Comparison of ENCODE assay signal across 12 cellular contexts in genomic region chr9:130660683-130661460, GRCh38. TPM values are rescaled to one million over a fixed set of nuclear protein-coding genes. Genes with fewer than 3 reads are reported as not detected.
DNase-seq lines count a peak whose midpoint lies in the region; ATAC-seq and TF ChIP-seq lines count a peak whose summit lies in the region.
"Had no signal": no experiment of that assay in that cellular context is flagged by ENCODE, and none has a peak within 500 bp of the region (broad histone marks: within the 10 kb centered on the region; RNA-seq: fewer than 3 reads in every experiment).

No MANE protein-coding gene starts in this region.

- H2BK15ac ChIP-seq in neuronal stem cell (ENCODE audit: low read length), result peak overlapping the region; percentile 94

- no peak overlapping the region for H3K4ac ChIP-seq in neuronal stem cell (ENCODE audit: low read length)

- H3K4me1 ChIP-seq in esophagus muscularis mucosa, result peaks cover 58 to 68% (median 68%) of the 10 kb centered on the region in 4 donors
- H3K4me1 ChIP-seq in neuronal stem cell (ENCODE audit: control insufficient read depth in 2 of 2, insufficient read depth in 1 of 2, low read depth in 1 of 2, low read length in 2 of 2), result peaks cover 7 to 20% of the 10 kb centered on the region in 2 donors

- no peak overlapping the region for H4K91ac ChIP-seq in neuronal stem cell (ENCODE audit: low read depth, low read length, poor library complexity)

- H2AK5ac ChIP-seq in neuronal stem cell (ENCODE audit: low read depth, low read length), result peak overlapping the region; percentile 96

- no peak overlapping the region for H3K14ac ChIP-seq in neuronal stem cell (ENCODE audit: low read length)

- DNase-seq in AG09309 (ENCODE audit: low read depth) (no peak), M059J (ENCODE audit: low read depth) (peak; percentile 20), esophagus muscularis mucosa (ENCODE audit: extremely low spot score) (no peak), neuronal stem cell (ENCODE audit: low spot score) (no peak), lower leg skin (ENCODE audit: low spot score in 2 of 2) (no peak), NCI-H2107 treated with DMSO at 0.1 percent for 48 hours (lab: John Stamatoyannopoulos, UW; ENCODE audit: unreplicated experiment) (no peak)
- DNase-seq: activated T-cell treated with anti-CD3 and anti-CD28 coated beads, Interleukin-2, amount 50 U/mL, for 24 hours; DND-41; foreskin melanocyte had no signal

- intact Hi-C loops in esophagus muscularis mucosa (cut with DNase I), result no loop called here
- intact Hi-C loops in lower leg skin (cut with DNase I; ENCODE audit: low total_unique reads), result no loop called here

- H3K4me3 ChIP-seq in AG09309 (ENCODE audit: control insufficient read depth, low read depth, low read length), result peak overlapping the region; percentile 5
- H3K4me3 ChIP-seq in esophagus muscularis mucosa, result peak overlapping the region; percentile 42 to 58 (median 48)
- H3K4me3 ChIP-seq in neuronal stem cell (ENCODE audit: low read length in 2 of 2), result peak overlapping the region; percentile 34 to 70
- H3K4me3 ChIP-seq in lower leg skin (ENCODE audit: low read depth, poor library complexity, severe bottlenecking), result no peak overlapping the region
- H3K4me3 ChIP-seq: K562 had no signal

- H2BK120ac ChIP-seq in neuronal stem cell (ENCODE audit: low read depth, low read length), result peak overlapping the region; percentile 61

- H3K4me2 ChIP-seq in neuronal stem cell (ENCODE audit: insufficient read depth, low read length, poor library complexity, severe bottlenecking), result peak overlapping the region; percentile 89

- no peaks in the 10 kb centered on the region for H3K79me1 ChIP-seq in neuronal stem cell (ENCODE audit: low read depth, low read length)

- no peak overlapping the region for H2BK5ac ChIP-seq in neuronal stem cell (ENCODE audit: low read length)

- WGBS in esophagus muscularis mucosa, result 0% methylated on average over 6 of the region's 82 CpGs
- WGBS in neuronal stem cell (ENCODE audit: extremely low coverage in 2 of 2, insufficient read length in 2 of 2, insufficient replicate concordance in 1 of 2), 2 donors, result no CpG with 5 or more reads among the region's 82 CpGs
- WGBS in lower leg skin, 2 donors, result 0 to 1% methylated on average over 22 to 53 of the region's 82 CpGs

- peak overlapping the region; percentile 21 for H3K9ac ChIP-seq in neuronal stem cell (ENCODE audit: low read depth, low read length, poor library complexity)

- TF ChIP-seq EP300 in esophagus muscularis mucosa (IDR thresholded peaks at IDR 0.05), result no peak

- ATAC-seq in HG03139 (IDR thresholded peaks at IDR 0.05; ENCODE audit: unreplicated experiment) (no peak), HG02588 (IDR thresholded peaks at IDR 0.05; ENCODE audit: unreplicated experiment) (no peak)
- ATAC-seq: K562 had no signal

- H4K8ac ChIP-seq in neuronal stem cell (ENCODE audit: low read depth, low read length), result no peak overlapping the region

- H3K9me3 ChIP-seq in esophagus muscularis mucosa (no peaks in the 10 kb centered on the region), neuronal stem cell (replicated peaks in 1 of 2; ENCODE audit: control insufficient read depth in 2 of 2, insufficient read depth in 1 of 2, low read depth in 1 of 2, low read length in 2 of 2) (peaks cover 8 to 17% of the 10 kb centered on the region in 2 donors)

- H3K18ac ChIP-seq in neuronal stem cell (ENCODE audit: low read length), result peak overlapping the region; percentile 97

- no peaks in the 10 kb centered on the region for H3K36me3 ChIP-seq in esophagus muscularis mucosa
- no peaks in the 10 kb centered on the region for H3K36me3 ChIP-seq in neuronal stem cell (replicated peaks in 1 of 2; ENCODE audit: control insufficient read depth in 2 of 2, insufficient read depth in 2 of 2, low read length in 2 of 2)

- peaks cover 30 to 100% (median 83%) of the 10 kb centered on the region in 4 donors for H3K27me3 ChIP-seq in esophagus muscularis mucosa
- H3K27me3 ChIP-seq in neuronal stem cell (ENCODE audit: control insufficient read depth in 3 of 3, insufficient read depth in 3 of 3, low read depth in 1 of 3, low read length in 3 of 3), result peaks cover 65 to 97% (median 89%) of the 10 kb centered on the region in 3 experiments

- peak overlapping the region; percentile 89 for H3K23ac ChIP-seq in neuronal stem cell (ENCODE audit: low read depth, low read length, poor library complexity)

- TF ChIP-seq CTCF in AG09309 (IDR thresholded peaks at IDR 0.05; ENCODE audit: control insufficient read depth, insufficient read depth, low read depth, low read length, missing control alignments) (no peak), esophagus muscularis mucosa (IDR thresholded peaks at IDR 0.05) (no peak), lower leg skin (IDR thresholded peaks at IDR 0.05) (no peak)

- peak overlapping the region; percentile 58 for H2BK12ac ChIP-seq in neuronal stem cell (ENCODE audit: low read length)

- no peak overlapping the region for H3K27ac ChIP-seq in esophagus muscularis mucosa (replicated peaks in 1 of 4)
- no peak overlapping the region for H3K27ac ChIP-seq in neuronal stem cell (replicated peaks; ENCODE audit: low read length)

- TF ChIP-seq POLR2A in esophagus muscularis mucosa (IDR thresholded peaks at IDR 0.05; ENCODE audit: low read depth), result no peak
- no peak for TF ChIP-seq POLR2A in lower leg skin (IDR thresholded peaks at IDR 0.05)

- peak overlapping the region; percentile 96 for H2AFZ ChIP-seq in neuronal stem cell (ENCODE audit: low read length)

RNA-seq across cellular contexts. Expression of gene PRDM12, which starts 3.5 kb away (rescaled TPM):
- not detected in 2 replicates for total RNA-seq in M059J (2014; rRNA removed; shearing (Covaris generic))
- total RNA-seq in esophagus muscularis mucosa (not detected), lower leg skin (under 1 TPM in 1 of 4 donors, not detected in 3; 0.21 TPM)
- polyA plus RNA-seq in neuronal stem cell (2013, experiment 1 of 2), result 0.22 TPM
- 0.15 TPM for polyA plus RNA-seq in neuronal stem cell (2013, experiment 2 of 2)

RNA-seq across cellular contexts. Expression of gene EXOSC2, which starts 32.7 kb away (rescaled TPM):
- 27.4 and 44.1 TPM in 2 replicates for total RNA-seq in M059J (2014; rRNA removed; shearing (Covaris generic))
- total RNA-seq in esophagus muscularis mucosa (10 to 100 TPM; 12.7 to 21.6 (median 19.7) TPM), lower leg skin (10 to 100 TPM; 14.8 to 19.7 (median 17.9) TPM)
- polyA plus RNA-seq in neuronal stem cell (2013, experiment 1 of 2), result 29.7 TPM
- 28.8 TPM for polyA plus RNA-seq in neuronal stem cell (2013, experiment 2 of 2)
